16 cellular contexts compared by ENCODE assay signal in genomic region chr12:104748356-104748755, GRCh38.
DNase-seq lines count a peak whose midpoint lies in the region; ATAC-seq and TF ChIP-seq lines count a peak whose summit lies in the region.
"Had no signal": no experiment of that assay in that cellular context is flagged by ENCODE, and none has a peak within 500 bp of the region (broad histone marks: within the 10 kb centered on the region; RNA-seq: fewer than 3 reads in every experiment).

No MANE protein-coding gene starts in this region.

- peaks cover 60% of the 10 kb centered on the region for H3K79me2 ChIP-seq in PC-9 (ENCODE audit: low read depth)

- no peaks in the 10 kb centered on the region for H3K9me2 ChIP-seq in PC-9 (ENCODE audit: insufficient read depth)

- no TSS peak for BruUV-seq in PC-9 (replicated peaks; lab: Mats Ljungman, UMichigan)

- peaks cover 31% of the 10 kb centered on the region for H3F3A ChIP-seq in PC-9 (ENCODE audit: insufficient read depth, low read depth)

- H3K9me3 ChIP-seq in PC-9 (ENCODE audit: insufficient read depth, low read depth), result no peaks in the 10 kb centered on the region
- H3K9me3 ChIP-seq: suprapubic skin had no signal

- H3K4me3 Mint-ChIP-seq in stimulated activated naive CD8-positive, alpha-beta T cell treated with anti-CD3 and anti-CD28 coated beads, Interleukin-15, amount 100 ng/mL, for 72 hours, result peak overlapping the region; percentile 70 to 75
- peak overlapping the region; percentile 30 for H3K4me3 Mint-ChIP-seq in natural killer cell treated with Interleukin-12 subunit alpha and Interleukin-12 subunit beta and Interleukin-15 and Interleukin-18, amount 100 ng/mL, for 72 hours

- H3K4me2 ChIP-seq in PC-9, result no peak overlapping the region

- no peak for DNase-seq in stimulated activated naive CD8-positive, alpha-beta T cell treated with anti-CD3 and anti-CD28 coated beads, Interleukin-15, amount 100 ng/mL, for 72 hours
- no peak for DNase-seq in stimulated activated naive CD8-positive, alpha-beta T cell treated with anti-CD3 and anti-CD28 coated beads, Interleukin-15, Interleukin-2, amounts not matched to agents 100 U/mL and 50 U/mL, for 24 hours
- DNase-seq in PC-9 (no peak), SIG-M5 (lab: John Stamatoyannopoulos, UW) (no peak), OCI-M1 (lab: John Stamatoyannopoulos, UW) (no peak)
- no peak for DNase-seq in natural killer cell treated with Interleukin-12 subunit alpha and Interleukin-12 subunit beta and Interleukin-15 and Interleukin-18, amount 100 ng/mL, for 72 hours (ENCODE audit: low spot score)
- DNase-seq: activated effector memory CD4-positive, alpha-beta T cell treated with Interleukin-2 at 50 U/mL for 16 hours; anterior cingulate cortex; left colon; NCI-H2029; occipital lobe; PC-3; stimulated activated CD4-positive, alpha-beta T cell treated with anti-CD3 and anti-CD28 coated beads, Interleukin-1b, Interleukin-23, amount 100 ng/mL, for 48 hours had no signal

- H3K4me3 ChIP-seq in PC-9, result no peak overlapping the region
- H3K4me3 ChIP-seq: SK-N-MC, suprapubic skin had no signal

- H2AFZ ChIP-seq in PC-9, result no peak overlapping the region

- CTCF ChIA-PET in PC-9 (lab: Charles Lee), result no interaction called here

- H3K36me3 ChIP-seq in PC-9 (ENCODE audit: low read depth), result no peaks in the 10 kb centered on the region; the same call in 1 of the 2 replicates
- H3K36me3 ChIP-seq: suprapubic skin had no signal

- H3K9me3 Mint-ChIP-seq in stimulated activated naive CD8-positive, alpha-beta T cell treated with anti-CD3 and anti-CD28 coated beads, Interleukin-15, amount 100 ng/mL, for 72 hours, result no peaks in the 10 kb centered on the region
- H3K9me3 Mint-ChIP-seq in natural killer cell treated with Interleukin-12 subunit alpha and Interleukin-12 subunit beta and Interleukin-15 and Interleukin-18, amount 100 ng/mL, for 72 hours, result no peaks in the 10 kb centered on the region

- no peak for TF ChIP-seq CTCF in PC-9 (conservative IDR thresholded peaks at IDR 0.05)

- H3K36me3 Mint-ChIP-seq in natural killer cell treated with Interleukin-12 subunit alpha and Interleukin-12 subunit beta and Interleukin-15 and Interleukin-18, amount 100 ng/mL, for 72 hours, result no peaks in the 10 kb centered on the region

- peak; percentile 31 for ATAC-seq in stimulated activated naive CD8-positive, alpha-beta T cell treated with anti-CD3 and anti-CD28 coated beads, Interleukin-15, amount 100 ng/mL, for 72 hours
- no peak for ATAC-seq in stimulated activated naive CD8-positive, alpha-beta T cell treated with anti-CD3 and anti-CD28 coated beads, Interleukin-15, Interleukin-2, amounts not matched to agents 100 U/mL and 50 U/mL, for 24 hours
- no peak for ATAC-seq in natural killer cell treated with Interleukin-12 subunit alpha and Interleukin-12 subunit beta and Interleukin-15 and Interleukin-18, amount 100 ng/mL, for 72 hours
- no peak for ATAC-seq in GM21423 (IDR thresholded peaks at IDR 0.05; ENCODE audit: unreplicated experiment)
- ATAC-seq: left colon, PC-3 had no signal

- H4K20me1 ChIP-seq in PC-9 (ENCODE audit: insufficient read depth), result peaks cover 10% of the 10 kb centered on the region

- peak overlapping the region; percentile 5; the same call in 1 of the 2 replicates for H3K27ac ChIP-seq in PC-9
- H3K27ac ChIP-seq: SK-N-MC, suprapubic skin had no signal

- H3K4me1 ChIP-seq in PC-9 (replicated peaks; ENCODE audit: insufficient read depth), result peaks cover 22% of the 10 kb centered on the region

- POLR2A ChIA-PET in PC-9 (lab: Charles Lee; ENCODE audit: unreplicated experiment), result no interaction called here

- H3K27me3 Mint-ChIP-seq in stimulated activated naive CD8-positive, alpha-beta T cell treated with anti-CD3 and anti-CD28 coated beads, Interleukin-15, amount 100 ng/mL, for 72 hours, result no peaks in the 10 kb centered on the region
- H3K27me3 Mint-ChIP-seq in natural killer cell treated with Interleukin-12 subunit alpha and Interleukin-12 subunit beta and Interleukin-15 and Interleukin-18, amount 100 ng/mL, for 72 hours, result no peaks in the 10 kb centered on the region

- peaks cover 54% of the 10 kb centered on the region for H3K4me1 Mint-ChIP-seq in stimulated activated naive CD8-positive, alpha-beta T cell treated with anti-CD3 and anti-CD28 coated beads, Interleukin-15, amount 100 ng/mL, for 72 hours
- peaks cover 77 to 86% of the 10 kb centered on the region in 2 donors for H3K4me1 Mint-ChIP-seq in natural killer cell treated with Interleukin-12 subunit alpha and Interleukin-12 subunit beta and Interleukin-15 and Interleukin-18, amount 100 ng/mL, for 72 hours (ENCODE audit: low read depth in 2 of 2)

- peak overlapping the region; percentile 10 to 72 for H3K27ac Mint-ChIP-seq in stimulated activated naive CD8-positive, alpha-beta T cell treated with anti-CD3 and anti-CD28 coated beads, Interleukin-15, amount 100 ng/mL, for 72 hours
- H3K27ac Mint-ChIP-seq in natural killer cell treated with Interleukin-12 subunit alpha and Interleukin-12 subunit beta and Interleukin-15 and Interleukin-18, amount 100 ng/mL, for 72 hours, result peak overlapping the region; percentile 75 to 83

- intact Hi-C loops in PC-9 (cut with micrococcal nuclease; ENCODE audit: unreplicated experiment), result no loop called here

- no peaks in the 10 kb centered on the region for H3K27me3 ChIP-seq in PC-9 (ENCODE audit: insufficient read depth, low read depth)
- H3K27me3 ChIP-seq: suprapubic skin had no signal
